ENCODE assay signal across 17 cellular contexts in genomic region chr3:173404156-173404555, GRCh38. TPM values are rescaled to one million over a fixed set of nuclear protein-coding genes. Genes with fewer than 3 reads are reported as not detected.
DNase-seq lines count a peak whose midpoint lies in the region; ATAC-seq, FAIRE-seq and TF ChIP-seq lines count a peak whose summit lies in the region.
"Had no signal": no experiment of that assay in that cellular context is flagged by ENCODE, and none has a peak within 500 bp of the region (broad histone marks: within the 10 kb centered on the region; RNA-seq: fewer than 3 reads in every experiment).

No MANE protein-coding gene starts in this region.

- FAIRE-seq in kidney (lab: Jason Lieb, UNC), result no peak
- FAIRE-seq: GM12892 had no signal

- H3K9me3 Mint-ChIP-seq in glutamatergic neuron (ENCODE audit: unreplicated experiment), result peaks cover 5% of the 10 kb centered on the region
- H3K9me3 Mint-ChIP-seq: H9 had no signal

- H3K27me3 ChIP-seq in effector memory CD4-positive, alpha-beta T cell (replicated peaks; ENCODE audit: control insufficient read depth, insufficient read depth, low read length, poor library complexity, severe bottlenecking), result peaks cover 2% of the 10 kb centered on the region
- peaks cover 0 to under 1% (median 0%) of the 10 kb centered on the region in 9 donors for H3K27me3 ChIP-seq in heart left ventricle

- no peak overlapping the region for H3K4me3 ChIP-seq in effector memory CD4-positive, alpha-beta T cell (ENCODE audit: insufficient read depth, low read depth, low read length, poor library complexity, severe bottlenecking)
- H3K4me3 ChIP-seq in kidney (ENCODE audit: low read length in 2 of 2) (no peak overlapping the region), heart left ventricle (no peak overlapping the region)
- H3K4me3 ChIP-seq: BLaER1 treated with 17β-estradiol and CSF1 and Interleukin-3, amounts not matched to agents 10 nM and 100 nM had no signal

- H3K36me3 Mint-ChIP-seq in glutamatergic neuron (ENCODE audit: unreplicated experiment), result no peaks in the 10 kb centered on the region
- H3K36me3 Mint-ChIP-seq: CD4-positive, CD25-positive, alpha-beta regulatory T cell had no signal

- no peak overlapping the region for H3K9ac ChIP-seq in kidney (ENCODE audit: low read length in 2 of 2)
- H3K9ac ChIP-seq: BLaER1 treated with 17β-estradiol and CSF1 and Interleukin-3, amounts not matched to agents 10 nM and 100 nM had no signal

- H3K4me3 Mint-ChIP-seq in glutamatergic neuron (ENCODE audit: unreplicated experiment), result peak overlapping the region; percentile 74
- H3K4me3 Mint-ChIP-seq: CD4-positive, CD25-positive, alpha-beta regulatory T cell; H9 had no signal

- H3K27me3 Mint-ChIP-seq in glutamatergic neuron (ENCODE audit: unreplicated experiment), result peaks cover 5% of the 10 kb centered on the region

- 91 to 99% (median 93%) methylated on average over 1 of the region's 1 CpG for WGBS in heart left ventricle, 4 donors

- TF ChIP-seq CTCF in glutamatergic neuron (IDR thresholded peaks at IDR 0.05; ENCODE audit: partially characterized antibody, unreplicated experiment) (no peak), kidney (IDR thresholded peaks at IDR 0.05; ENCODE audit: borderline replicate concordance, extremely low read depth, insufficient read depth) (no peak), heart left ventricle (IDR thresholded peaks at IDR 0.05) (no peak)

- ATAC-seq in heart left ventricle, result no peak

- no peak for TF ChIP-seq POLR2A in heart left ventricle (IDR thresholded peaks at IDR 0.05)

- H3K27ac ChIP-seq in substantia nigra (ENCODE audit: low read depth, low read length, poor library complexity, severe bottlenecking), result peak overlapping the region; percentile 68
- H3K27ac ChIP-seq in effector memory CD4-positive, alpha-beta T cell (ENCODE audit: insufficient read depth, low read length, poor library complexity, severe bottlenecking), result no peak overlapping the region
- H3K27ac ChIP-seq in kidney (ENCODE audit: low read depth in 2 of 2, low read length in 2 of 2), result no peak overlapping the region
- no peak overlapping the region for H3K27ac ChIP-seq in heart left ventricle
- H3K27ac ChIP-seq: BLaER1 treated with 17β-estradiol and CSF1 and Interleukin-3, amounts not matched to agents 10 nM and 100 nM had no signal

- intact Hi-C loops in kidney (cut with DNase I), result no loop called here
- intact Hi-C loops in heart left ventricle (cut with DNase I), result loop anchor here in 1 of 10 donors (10.0 kb wide), 1 partner anchor 589 kb away; no protein-coding TSS in a partner anchor

- no peaks in the 10 kb centered on the region for H3K36me3 ChIP-seq in effector memory CD4-positive, alpha-beta T cell (ENCODE audit: control insufficient read depth, insufficient read depth, low read length)
- no peaks in the 10 kb centered on the region for H3K36me3 ChIP-seq in kidney (ENCODE audit: control insufficient read depth in 1 of 2, insufficient read depth in 2 of 2, low read length in 2 of 2)
- no peaks in the 10 kb centered on the region for H3K36me3 ChIP-seq in heart left ventricle
- H3K36me3 ChIP-seq: BLaER1 treated with 17β-estradiol and CSF1 and Interleukin-3, amounts not matched to agents 10 nM and 100 nM had no signal

- no peaks in the 10 kb centered on the region for H3K9me3 ChIP-seq in effector memory CD4-positive, alpha-beta T cell (ENCODE audit: control insufficient read depth, low read length)
- H3K9me3 ChIP-seq in kidney (ENCODE audit: control insufficient read depth in 1 of 2, low read length in 2 of 2) (no peaks in the 10 kb centered on the region), heart left ventricle (no peaks in the 10 kb centered on the region)
- H3K9me3 ChIP-seq: BLaER1 treated with 17β-estradiol and CSF1 and Interleukin-3, amounts not matched to agents 10 nM and 100 nM had no signal

- peaks cover 39% of the 10 kb centered on the region for H3K4me1 Mint-ChIP-seq in glutamatergic neuron (ENCODE audit: low read depth, unreplicated experiment)
- H3K4me1 Mint-ChIP-seq: CD4-positive, CD25-positive, alpha-beta regulatory T cell had no signal

- H3K4me1 ChIP-seq in effector memory CD4-positive, alpha-beta T cell (ENCODE audit: control insufficient read depth, insufficient read depth, low read length, poor library complexity, severe bottlenecking), result no peaks in the 10 kb centered on the region
- H3K4me1 ChIP-seq in kidney (ENCODE audit: control insufficient read depth in 1 of 2, insufficient read depth in 1 of 2, low read depth in 1 of 2, low read length in 2 of 2) (no peaks in the 10 kb centered on the region), heart left ventricle (peaks cover 0 to 6% (median 0%) of the 10 kb centered on the region in 12 donors)

- DNase-seq in NCI-H446 treated with DMSO at 0.1 percent for 48 hours (lab: John Stamatoyannopoulos, UW), result peak; percentile 58
- peak; percentile 12 for DNase-seq in cerebellar cortex (ENCODE audit: low spot score)
- no peak for DNase-seq in glutamatergic neuron
- no peak for DNase-seq in substantia nigra (lab: John Stamatoyannopoulos, UW)
- no peak for DNase-seq in effector memory CD4-positive, alpha-beta T cell
- no peak for DNase-seq in kidney
- DNase-seq in heart left ventricle, result no peak
- DNase-seq: 8988T; Calu3; CD4-positive, CD25-positive, alpha-beta regulatory T cell; DMS153; DND-41; GDM1; GOT3; H9 had no signal

- H3K27ac Mint-ChIP-seq in glutamatergic neuron (ENCODE audit: unreplicated experiment), result peak overlapping the region; percentile 86
- H3K27ac Mint-ChIP-seq: CD4-positive, CD25-positive, alpha-beta regulatory T cell; H9 had no signal

RNA-seq across cellular contexts. Expression of gene NLGN1, which starts 6.6 kb away (rescaled TPM):
- total RNA-seq in glutamatergic neuron (ENCODE audit: unreplicated experiment), result 50.2 TPM
- total RNA-seq in kidney, result 19.4 TPM
- 0.49 TPM for polyA plus RNA-seq in kidney (ENCODE audit: insufficient read depth, low read depth, low replicate concordance)
- total RNA-seq in heart left ventricle, result 10 to 100 TPM in 8 of 9 donors, 1 to 10 TPM in 1; 8.3 to 27.6 (median 17.0) TPM
- polyA plus RNA-seq in heart left ventricle, result 1 to 10 TPM; 1.8 to 4.7 TPM
- total RNA-seq: CD4-positive, CD25-positive, alpha-beta regulatory T cell had no signal
- polyA plus RNA-seq: CD4-positive, CD25-positive, alpha-beta regulatory T cell had no signal

Comparison
In these comparisons a context has a peak if more than half of its experiments do, and no peak if none do; other contexts are left out.
1. DNase-seq: peak in NCI-H446 treated with DMSO at 0.1 percent for 48 hours (single experiment) and cerebellar cortex (single experiment); none in glutamatergic neuron (single experiment), substantia nigra (0 of 49), effector memory CD4-positive, alpha-beta T cell (0 of 3), kidney (single experiment) and heart left ventricle (0 of 5).